ENCODE assay signal across 16 cellular contexts in genomic region chr4:163673848-163674702, GRCh38.
DNase-seq lines count a peak whose midpoint lies in the region; ATAC-seq and TF ChIP-seq lines count a peak whose summit lies in the region.
"Had no signal": no experiment of that assay in that cellular context is flagged by ENCODE, and none has a peak within 500 bp of the region (broad histone marks: within the 10 kb centered on the region; RNA-seq: fewer than 3 reads in every experiment).

No MANE protein-coding gene starts in this region.

- peak overlapping the region; percentile 6; the same call in 1 of the 2 replicates for H3K9ac ChIP-seq in SU-DHL-6 (ENCODE audit: low read length)

- DNase-seq in GOT3 (lab: John Stamatoyannopoulos, UW) = no peak
- DNase-seq in stimulated activated naive CD4-positive, alpha-beta T cell (lab: John Stamatoyannopoulos, UW) = no peak
- DNase-seq in DMS 273 treated with DMSO at 0.1 percent for 48 hours (lab: John Stamatoyannopoulos, UW) = no peak
- DNase-seq in NCI-H69 (lab: John Stamatoyannopoulos, UW) = no peak
- DNase-seq: amygdala, colonic mucosa, islet precursor cell, NCI-H510A treated with DMSO at 0.1 percent for 48 hours, small intestine had no signal

- H3K4me3 ChIP-seq in SU-DHL-6 (ENCODE audit: insufficient read depth, low read length, poor library complexity, severe bottlenecking) = no peak overlapping the region
- H3K4me3 ChIP-seq: colonic mucosa, suprapubic skin had no signal

- no peaks in the 10 kb centered on the region for H3K9me3 ChIP-seq in SU-DHL-6 (ENCODE audit: insufficient read depth, low read length)
- H3K9me3 ChIP-seq: colonic mucosa, suprapubic skin had no signal

- no peaks in the 10 kb centered on the region for H4K20me1 ChIP-seq in SU-DHL-6 (ENCODE audit: low read depth, low read length)

- no peaks in the 10 kb centered on the region for H3K9me2 ChIP-seq in SU-DHL-6 (replicated peaks; ENCODE audit: insufficient read depth, low read length)

- H3K27me3 ChIP-seq in SU-DHL-6 (ENCODE audit: low read length) = no peaks in the 10 kb centered on the region
- H3K27me3 ChIP-seq: colonic mucosa, suprapubic skin had no signal

- peak overlapping the region; percentile 39 for H3K4me2 ChIP-seq in SU-DHL-6 (ENCODE audit: low read depth, low read length, poor library complexity, severe bottlenecking)

- peak overlapping the region; percentile 45; the same call in 1 of the 2 replicates for H3K27ac ChIP-seq in SU-DHL-6 (ENCODE audit: low read depth, low read length)
- H3K27ac ChIP-seq: colonic mucosa, epithelial cell of prostate, RWPE1, suprapubic skin had no signal

- peak overlapping the region; percentile 55 for H2AFZ ChIP-seq in SU-DHL-6 (ENCODE audit: low read depth, low read length, severe bottlenecking)

- no peaks in the 10 kb centered on the region for H3K79me2 ChIP-seq in SU-DHL-6 (ENCODE audit: insufficient read depth, low read length)

- no peaks in the 10 kb centered on the region for H3K36me3 ChIP-seq in SU-DHL-6 (ENCODE audit: low read length)
- H3K36me3 ChIP-seq: colonic mucosa, suprapubic skin had no signal

- no peak for TF ChIP-seq CTCF in SU-DHL-6 (IDR thresholded peaks at IDR 0.05; ENCODE audit: insufficient read depth, low read length, poor library complexity, severe bottlenecking)

- peak; percentile 72 for ATAC-seq in GM18498 (IDR thresholded peaks at IDR 0.05; ENCODE audit: unreplicated experiment)
- peak; percentile 87 for ATAC-seq in GM21528 (IDR thresholded peaks at IDR 0.05; ENCODE audit: low FRiP score, unreplicated experiment)
- peak; percentile 41 for ATAC-seq in HG03378 (IDR thresholded peaks at IDR 0.05; ENCODE audit: unreplicated experiment)

- 0 out of 2 replicates have a peak, but pooled peaks cover 3% of the 10 kb centered on the region for H3F3A ChIP-seq in SU-DHL-6 (ENCODE audit: insufficient read depth)
